In the genomic region with DNA sequence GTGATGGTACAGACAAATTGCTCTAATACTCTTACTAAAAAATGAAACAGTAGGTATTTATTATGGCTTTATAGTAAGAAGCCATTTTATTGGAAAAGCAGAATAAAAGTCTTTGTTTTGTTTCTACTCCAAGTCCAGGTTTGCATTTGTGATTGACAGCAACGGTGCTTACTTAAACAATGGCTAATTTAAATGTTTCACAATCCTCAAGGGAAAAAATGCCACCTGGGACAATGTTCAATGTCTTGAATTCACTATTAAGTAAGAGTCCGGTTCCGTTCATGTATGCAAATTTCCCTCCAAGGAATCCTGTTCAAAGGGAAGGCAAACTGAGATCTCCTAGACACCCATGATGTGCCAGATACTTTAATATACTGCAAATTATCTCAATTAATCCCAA, we compare ENCODE assay signal across 10 cellular contexts.
"Had no signal": no experiment of that assay in that cellular context is flagged by ENCODE, and none has a peak within 500 bp of the region (broad histone marks: within the 10 kb centered on the region; RNA-seq: fewer than 3 reads in every experiment).

No MANE protein-coding gene starts in this region.

- H3K36me3 ChIP-seq: heart left ventricle, left ventricle myocardium inferior, vagina had no signal

- H3K9me3 ChIP-seq: heart left ventricle, left ventricle myocardium inferior, testis, vagina had no signal

- H3K27ac ChIP-seq: heart left ventricle, left ventricle myocardium inferior, testis, vagina had no signal

- H3K27me3 ChIP-seq: heart left ventricle, testis, vagina had no signal

- DNase-seq: activated CD4-positive, alpha-beta T cell treated with anti-CD3 and anti-CD28 coated beads, Interleukin-2, amount 50 U/mL, for 1 hour; activated CD4-positive, CD25-positive, alpha-beta regulatory T cell; foreskin melanocyte; heart left ventricle; left ventricle myocardium inferior; mesenchymal stem cell; stimulated activated CD4-positive, alpha-beta T cell treated with anti-CD3 and anti-CD28 coated beads, Interleukin-4, amount 100 ng/mL, for 4 hours; stimulated activated naive CD8-positive, alpha-beta T cell treated with anti-CD3 and anti-CD28 coated beads, Interleukin-15, amount 100 ng/mL, for 72 hours; testis had no signal

- H3K4me3 ChIP-seq: heart left ventricle, left ventricle myocardium inferior, testis, vagina had no signal

- ATAC-seq: heart left ventricle; stimulated activated naive CD8-positive, alpha-beta T cell treated with anti-CD3 and anti-CD28 coated beads, Interleukin-15, amount 100 ng/mL, for 72 hours had no signal

- H3K4me1 ChIP-seq: left ventricle myocardium inferior, testis, vagina had no signal
